33 cellular contexts compared by ENCODE assay signal in genomic region chr5:41196197-41196596, GRCh38. TPM values are rescaled to one million over a fixed set of nuclear protein-coding genes. Genes with fewer than 3 reads are reported as not detected.
"Had no signal": no experiment of that assay in that cellular context is flagged by ENCODE, and none has a peak within 500 bp of the region (broad histone marks: within the 10 kb centered on the region; RNA-seq: fewer than 3 reads in every experiment).

No MANE protein-coding gene starts in this region.

- ATAC-seq: activated CD4-positive, alpha-beta T cell treated with anti-CD3 and anti-CD28 coated beads for 36 hours; activated naive CD8-positive, alpha-beta T cell treated with anti-CD3 and anti-CD28 coated beads, Interleukin-2, amount 50 U/mL, for 24 hours; activated T-cell treated with anti-CD3 and anti-CD28 coated beads, Interleukin-2, amount 50 U/mL, for 72 hours; foreskin keratinocyte; gastrocnemius medialis; heart left ventricle had no signal

- H3K27me3 Mint-ChIP-seq: activated CD4-positive, alpha-beta memory T cell treated with anti-CD3 and anti-CD28 coated beads for 36 hours; activated CD4-positive, alpha-beta T cell treated with anti-CD3 and anti-CD28 coated beads for 36 hours; activated CD4-positive, alpha-beta T cell treated with anti-CD3 and anti-CD28 coated beads, Interleukin-2, amount 10 ng/mL, durations not matched to agents 24 days and 14 days; activated naive CD8-positive, alpha-beta T cell treated with anti-CD3 and anti-CD28 coated beads for 36 hours; activated naive CD8-positive, alpha-beta T cell treated with anti-CD3 and anti-CD28 coated beads, Interleukin-2, amount 50 U/mL, for 24 hours; activated T-cell treated with anti-CD3 and anti-CD28 coated beads, Interleukin-2, amount 50 U/mL, for 24 hours; brain had no signal

- H3K36me3 Mint-ChIP-seq: activated CD4-positive, alpha-beta memory T cell treated with anti-CD3 and anti-CD28 coated beads for 36 hours; activated naive CD8-positive, alpha-beta T cell treated with anti-CD3 and anti-CD28 coated beads for 36 hours; brain had no signal

- DNase-seq: activated CD4-positive, alpha-beta memory T cell treated with anti-CD3 and anti-CD28 coated beads for 36 hours; activated CD4-positive, alpha-beta T cell treated with anti-CD3 and anti-CD28 coated beads for 36 hours; activated CD4-positive, alpha-beta T cell treated with anti-CD3 and anti-CD28 coated beads, Interleukin-2, amount 10 ng/mL, durations not matched to agents 24 days and 14 days; activated CD4-positive, CD25-positive, alpha-beta regulatory T cell; activated CD4-positive, CD25-positive, alpha-beta regulatory T cell treated with anti-CD3 and anti-CD28 coated beads, Interleukin-2, amount 50 U/mL, for 72 hours; activated CD8-positive, alpha-beta memory T cell treated with anti-CD3 and anti-CD28 coated beads, Interleukin-2, amount 50 U/mL, for 48 hours; activated gamma-delta T cell; activated naive CD4-positive, alpha-beta T cell; activated naive CD4-positive, alpha-beta T cell treated with anti-CD3 and anti-CD28 coated beads, Interleukin-2, amount 50 U/mL, for 16 hours; activated naive CD8-positive, alpha-beta T cell treated with anti-CD3 and anti-CD28 coated beads for 36 hours; activated naive CD8-positive, alpha-beta T cell treated with anti-CD3 and anti-CD28 coated beads, Interleukin-2, amount 50 U/mL, for 24 hours; activated T-cell treated with anti-CD3 and anti-CD28 coated beads for 4 hours; activated T-cell treated with anti-CD3 and anti-CD28 coated beads, Interleukin-2, amount 50 U/mL, for 24 hours; activated T-cell treated with anti-CD3 and anti-CD28 coated beads, Interleukin-2, amount 50 U/mL, for 72 hours; central memory CD4-positive, alpha-beta T cell; cerebellar nuclear complex; colonic mucosa; effector CD8-positive, alpha-beta T cell; esophagus squamous epithelium; foreskin keratinocyte; gastrocnemius medialis; glutamatergic neuron; heart left ventricle; T-helper 2 cell had no signal

- H3K4me1 ChIP-seq: breast epithelium, colonic mucosa, foreskin keratinocyte had no signal

- H3K4me3 Mint-ChIP-seq: activated CD4-positive, alpha-beta memory T cell treated with anti-CD3 and anti-CD28 coated beads for 36 hours; activated CD4-positive, alpha-beta T cell treated with anti-CD3 and anti-CD28 coated beads for 36 hours; activated CD4-positive, alpha-beta T cell treated with anti-CD3 and anti-CD28 coated beads, Interleukin-2, amount 10 ng/mL, durations not matched to agents 24 days and 14 days; activated naive CD8-positive, alpha-beta T cell treated with anti-CD3 and anti-CD28 coated beads for 36 hours; activated naive CD8-positive, alpha-beta T cell treated with anti-CD3 and anti-CD28 coated beads, Interleukin-2, amount 50 U/mL, for 24 hours; activated T-cell treated with anti-CD3 and anti-CD28 coated beads, Interleukin-2, amount 50 U/mL, for 24 hours; activated T-cell treated with anti-CD3 and anti-CD28 coated beads, Interleukin-2, amount 50 U/mL, for 72 hours; brain had no signal

- H3K27me3 ChIP-seq: ascending aorta, breast epithelium, cardiac muscle cell, colonic mucosa, esophagus squamous epithelium, foreskin keratinocyte, gastrocnemius medialis, heart left ventricle had no signal

- H3K36me3 ChIP-seq: ascending aorta, breast epithelium, cardiac muscle cell, colonic mucosa, esophagus squamous epithelium, gastrocnemius medialis, heart left ventricle had no signal

- H3K4me3 ChIP-seq: ascending aorta, breast epithelium, cardiac muscle cell, colonic mucosa, esophagus squamous epithelium, gastrocnemius medialis, heart left ventricle had no signal

- H3K27ac Mint-ChIP-seq: activated CD4-positive, alpha-beta memory T cell treated with anti-CD3 and anti-CD28 coated beads for 36 hours; activated CD4-positive, alpha-beta T cell treated with anti-CD3 and anti-CD28 coated beads for 36 hours; activated CD4-positive, alpha-beta T cell treated with anti-CD3 and anti-CD28 coated beads, Interleukin-2, amount 10 ng/mL, durations not matched to agents 24 days and 14 days; activated naive CD8-positive, alpha-beta T cell treated with anti-CD3 and anti-CD28 coated beads for 36 hours; activated naive CD8-positive, alpha-beta T cell treated with anti-CD3 and anti-CD28 coated beads, Interleukin-2, amount 50 U/mL, for 24 hours; activated T-cell treated with anti-CD3 and anti-CD28 coated beads, Interleukin-2, amount 50 U/mL, for 24 hours; activated T-cell treated with anti-CD3 and anti-CD28 coated beads, Interleukin-2, amount 50 U/mL, for 72 hours; brain had no signal

- H3K9me3 ChIP-seq: ascending aorta, breast epithelium, colonic mucosa, esophagus squamous epithelium, gastrocnemius medialis, heart left ventricle had no signal

- H3K9me3 Mint-ChIP-seq: activated CD4-positive, alpha-beta memory T cell treated with anti-CD3 and anti-CD28 coated beads for 36 hours; activated CD4-positive, alpha-beta T cell treated with anti-CD3 and anti-CD28 coated beads, Interleukin-2, amount 10 ng/mL, durations not matched to agents 24 days and 14 days; activated naive CD8-positive, alpha-beta T cell treated with anti-CD3 and anti-CD28 coated beads, Interleukin-2, amount 50 U/mL, for 24 hours; activated T-cell treated with anti-CD3 and anti-CD28 coated beads, Interleukin-2, amount 50 U/mL, for 24 hours; brain had no signal

- H3K27ac ChIP-seq: cardiac muscle cell, colonic mucosa, epithelial cell of prostate, foreskin keratinocyte, gastrocnemius medialis had no signal

- H3K4me1 Mint-ChIP-seq: activated CD4-positive, alpha-beta T cell treated with anti-CD3 and anti-CD28 coated beads for 36 hours; activated CD4-positive, alpha-beta T cell treated with anti-CD3 and anti-CD28 coated beads, Interleukin-2, amount 10 ng/mL, durations not matched to agents 24 days and 14 days; activated naive CD8-positive, alpha-beta T cell treated with anti-CD3 and anti-CD28 coated beads for 36 hours; activated naive CD8-positive, alpha-beta T cell treated with anti-CD3 and anti-CD28 coated beads, Interleukin-2, amount 50 U/mL, for 24 hours; brain had no signal

RNA-seq across cellular contexts. Expression of gene C6, which starts 17.1 kb away (rescaled TPM):
- total RNA-seq: activated CD4-positive, alpha-beta memory T cell treated with anti-CD3 and anti-CD28 coated beads for 36 hours; activated CD4-positive, alpha-beta T cell treated with anti-CD3 and anti-CD28 coated beads for 36 hours; activated CD4-positive, alpha-beta T cell treated with anti-CD3 and anti-CD28 coated beads, Interleukin-2, amount 10 ng/mL, durations not matched to agents 24 days and 14 days; activated naive CD8-positive, alpha-beta T cell treated with anti-CD3 and anti-CD28 coated beads for 36 hours; activated T-cell treated with anti-CD3 and anti-CD28 coated beads, Interleukin-2, amount 50 U/mL, for 72 hours; dermis microvascular lymphatic vessel endothelial cell; endothelial cell of umbilical vein; fibroblast of lung; foreskin keratinocyte; T-helper 1 cell treated with Interleukin-12 subunit alpha and Interleukin-12 subunit beta and Interleukin-4 antibody, amounts not matched to agents 30 ng/mL and 1 ng/mL, for 36 hours had no signal
